Comparison of ENCODE assay signal across 8 cellular contexts in the genomic region with DNA sequence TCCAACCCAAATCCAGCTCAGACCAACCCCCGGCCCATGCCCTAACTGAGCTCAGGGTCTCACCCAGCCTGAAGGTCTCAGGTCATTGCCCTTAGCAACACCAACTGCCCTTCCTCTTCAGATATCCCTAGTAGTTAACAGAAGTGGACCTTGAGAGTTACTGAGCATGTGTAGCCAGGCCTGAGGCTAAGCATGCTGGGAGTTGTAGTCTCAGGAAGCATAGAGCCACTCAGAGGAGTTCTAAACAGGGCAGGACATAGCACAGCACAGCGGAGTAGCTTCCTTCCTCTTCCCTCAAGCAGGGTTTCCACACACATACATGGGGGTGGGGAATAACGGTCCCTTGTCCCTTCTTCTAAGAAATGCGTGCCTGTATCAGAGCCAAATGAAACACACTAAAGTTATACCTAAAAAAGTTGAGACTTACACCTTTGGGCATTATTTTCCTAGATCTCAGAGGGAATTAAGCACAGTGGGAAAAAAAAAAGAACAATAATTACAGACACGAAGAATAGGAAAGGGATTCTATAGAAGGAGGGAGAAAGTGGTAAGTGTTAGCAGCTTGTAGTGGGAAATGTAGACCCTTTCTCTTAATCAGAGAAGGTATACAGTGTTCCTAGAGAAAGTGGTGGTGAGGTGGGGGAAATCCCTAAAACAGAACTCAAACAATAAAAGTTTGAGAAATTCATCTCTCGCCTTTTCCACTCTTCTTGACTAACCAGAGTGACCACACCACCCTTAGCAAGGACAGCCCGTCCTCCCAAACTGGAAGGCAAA. TPM values are rescaled to one million over a fixed set of nuclear protein-coding genes. Genes with fewer than 3 reads are reported as not detected.
DNase-seq lines count a peak whose midpoint lies in the region; ATAC-seq and TF ChIP-seq lines count a peak whose summit lies in the region.

No MANE protein-coding gene starts in this region.

- DNase-seq in D341Med (ENCODE audit: low spot score) = peak; percentile 74
- peak; percentile 14 to 67 for DNase-seq in SW 1271 (lab: John Stamatoyannopoulos, UW)
- peak; percentile 46 to 85 (median 64) for DNase-seq in body of pancreas
- peak; percentile 75 for DNase-seq in iPS DF 19.7 (ENCODE audit: low read depth, low spot score)
- DNase-seq in skeletal muscle cell (ENCODE audit: low read depth) = peak; percentile 59
- DNase-seq in NCI-H187 treated with DMSO at 0.1 percent for 48 hours (lab: John Stamatoyannopoulos, UW) = no peak

- intact Hi-C loops in body of pancreas (cut with DNase I) = no loop called here

- TF ChIP-seq CTCF in body of pancreas (IDR thresholded peaks at IDR 0.05) = no peak

- no peaks in the 10 kb centered on the region for H3K27me3 ChIP-seq in body of pancreas

- H3K4me3 ChIP-seq in body of pancreas (no peak overlapping the region), skeletal muscle cell (ENCODE audit: low read depth, low read length) (peak overlapping the region; percentile 95)

- H3K9me3 ChIP-seq in body of pancreas = no peaks in the 10 kb centered on the region

- 39 to 50% methylated on average over 7 of the region's 7 CpGs for WGBS in body of pancreas, 2 donors

- H3K36me3 ChIP-seq in body of pancreas (replicated peaks in 1 of 2; ENCODE audit: insufficient read depth in 1 of 2, low read depth in 2 of 2) = peaks cover 4 to 23% of the 10 kb centered on the region in 2 donors

- TF ChIP-seq POLR2A in body of pancreas (IDR thresholded peaks at IDR 0.05) = no peak

- peak overlapping the region in 2 of 4 donors; percentile 3 to 36 for H3K27ac ChIP-seq in body of pancreas

- peak; percentile 65 for ATAC-seq in GM19438 (IDR thresholded peaks at IDR 0.05; ENCODE audit: low read depth, unreplicated experiment)
- peak; percentile 58 for ATAC-seq in HG03565 (IDR thresholded peaks at IDR 0.05; ENCODE audit: unreplicated experiment)
- peak; percentile 21 for ATAC-seq in body of pancreas

- peaks cover 52% of the 10 kb centered on the region for H3K4me1 ChIP-seq in body of pancreas

RNA-seq across cellular contexts. Expression of a gene that starts 4.4 kb away (rescaled TPM):
- total RNA-seq in body of pancreas = 10 to 100 TPM; 38.4 to 51.1 TPM

RNA-seq across cellular contexts. Expression of a gene that starts 13.6 kb away (rescaled TPM):
- total RNA-seq in body of pancreas = not detected

RNA-seq across cellular contexts. Expression of a gene that starts 37.6 kb away (rescaled TPM):
- 10 to 100 TPM; 25.4 to 26.4 TPM for total RNA-seq in body of pancreas

RNA-seq across cellular contexts. Expression of a gene that starts 38.4 kb away (rescaled TPM):
- not detected for total RNA-seq in body of pancreas

RNA-seq across cellular contexts. Expression of a gene that starts 54.5 kb away (rescaled TPM):
- 10 to 100 TPM; 40.7 to 53.7 TPM for total RNA-seq in body of pancreas
